15 cellular contexts compared by ENCODE assay signal in genomic region chr6:89989742-89990141, GRCh38.
DNase-seq lines count a peak whose midpoint lies in the region; ATAC-seq and TF ChIP-seq lines count a peak whose summit lies in the region.
"Had no signal": no experiment of that assay in that cellular context is flagged by ENCODE, and none has a peak within 500 bp of the region (broad histone marks: within the 10 kb centered on the region; RNA-seq: fewer than 3 reads in every experiment).

No MANE protein-coding gene starts in this region.

- H3K27me3 Mint-ChIP-seq in stimulated activated naive CD8-positive, alpha-beta T cell treated with anti-CD3 and anti-CD28 coated beads, Interleukin-15, Interleukin-2, amounts not matched to agents 100 ng/mL and 50 ng/mL, for 24 hours = no peaks in the 10 kb centered on the region
- no peaks in the 10 kb centered on the region for H3K27me3 Mint-ChIP-seq in endodermal cell (ENCODE audit: insufficient read depth)

- no peak for DNase-seq in stimulated activated naive CD8-positive, alpha-beta T cell treated with anti-CD3 and anti-CD28 coated beads, Interleukin-15, Interleukin-2, amounts not matched to agents 100 U/mL and 50 U/mL, for 24 hours
- DNase-seq in astrocyte of the spinal cord (ENCODE audit: low read depth, low spot score) = peak; percentile 71
- DNase-seq in lower lobe of right lung = no peak
- no peak for DNase-seq in upper lobe of right lung
- DNase-seq in endodermal cell = no peak
- DNase-seq in OCI-LY7 (ENCODE audit: low spot score) = no peak
- no peak for DNase-seq in stimulated activated naive CD4-positive, alpha-beta T cell treated with Interleukin-2 at 50 U/mL for 16 hours (lab: John Stamatoyannopoulos, UW)
- DNase-seq: BE2C, NCI-H1436, NCI-H774, SIG-M5 had no signal

- no peak overlapping the region for H3K4me3 ChIP-seq in astrocyte of the spinal cord (ENCODE audit: low read depth, low read length)
- H3K4me3 ChIP-seq in lower lobe of right lung = no peak overlapping the region
- no peak overlapping the region for H3K4me3 ChIP-seq in upper lobe of right lung
- H3K4me3 ChIP-seq in endodermal cell (ENCODE audit: low read length) = no peak overlapping the region
- H3K4me3 ChIP-seq in OCI-LY7 (ENCODE audit: low read depth, low read length, poor library complexity, severe bottlenecking) = no peak overlapping the region
- H3K4me3 ChIP-seq: neural progenitor cell had no signal

- WGBS in endodermal cell (ENCODE audit: insufficient coverage in 1 of 2, insufficient read length in 1 of 2), 2 experiments = 81 to 91% methylated on average over 4 of the region's 4 CpGs

- peak overlapping the region; percentile 82 for H3K27ac Mint-ChIP-seq in stimulated activated naive CD8-positive, alpha-beta T cell treated with anti-CD3 and anti-CD28 coated beads, Interleukin-15, Interleukin-2, amounts not matched to agents 100 ng/mL and 50 ng/mL, for 24 hours
- H3K27ac Mint-ChIP-seq in endodermal cell = no peak overlapping the region
- H3K27ac Mint-ChIP-seq: neural progenitor cell had no signal

- H3K4me2 ChIP-seq in OCI-LY7 (ENCODE audit: low read length) = no peak overlapping the region
- H3K4me2 ChIP-seq: neural progenitor cell had no signal

- H3K36me3 ChIP-seq in lower lobe of right lung (no peaks in the 10 kb centered on the region), upper lobe of right lung (no peaks in the 10 kb centered on the region), endodermal cell (ENCODE audit: control insufficient read depth, insufficient read depth, low read length) (no peaks in the 10 kb centered on the region), OCI-LY7 (ENCODE audit: insufficient read depth, low read length) (peaks cover 63% of the 10 kb centered on the region)
- H3K36me3 ChIP-seq: BE2C, neural progenitor cell had no signal

- CTCF ChIA-PET in OCI-LY7 (lab: Charles Lee; ENCODE audit: unreplicated experiment) = no interaction called here

- no peaks in the 10 kb centered on the region for H3K9me2 ChIP-seq in OCI-LY7 (ENCODE audit: insufficient read depth, low read length)

- ATAC-seq in stimulated activated naive CD8-positive, alpha-beta T cell treated with anti-CD3 and anti-CD28 coated beads, Interleukin-15, Interleukin-2, amounts not matched to agents 100 U/mL and 50 U/mL, for 24 hours = no peak
- ATAC-seq in lower lobe of right lung (peak; percentile 42 to 48), upper lobe of right lung (peak; percentile 59)
- ATAC-seq: HepG2 had no signal

- H3K9ac ChIP-seq in endodermal cell (ENCODE audit: extremely low read depth, low read length, poor library complexity, severe bottlenecking) = no peak overlapping the region
- H3K9ac ChIP-seq: neural progenitor cell had no signal

- POLR2A ChIA-PET in OCI-LY7 (lab: Charles Lee) = interaction anchor here (0.6 kb wide), 1 partner anchor 11 kb away, joined by 6 read pairs; no protein-coding TSS in a partner anchor

- H3K9me3 ChIP-seq in lower lobe of right lung (no peaks in the 10 kb centered on the region), upper lobe of right lung (no peaks in the 10 kb centered on the region), endodermal cell (ENCODE audit: control insufficient read depth, low read length) (no peaks in the 10 kb centered on the region), OCI-LY7 (ENCODE audit: low read length) (no peaks in the 10 kb centered on the region)
- H3K9me3 ChIP-seq: BE2C had no signal

- H3K27me3 ChIP-seq in lower lobe of right lung (ENCODE audit: low read depth) = no peaks in the 10 kb centered on the region
- H3K27me3 ChIP-seq in upper lobe of right lung = no peaks in the 10 kb centered on the region
- no peaks in the 10 kb centered on the region for H3K27me3 ChIP-seq in endodermal cell (ENCODE audit: control insufficient read depth, insufficient read depth, low read length, poor library complexity, severe bottlenecking)
- H3K27me3 ChIP-seq: BE2C, neural progenitor cell had no signal

- H3K4me1 ChIP-seq in lower lobe of right lung (peaks cover 3% of the 10 kb centered on the region), upper lobe of right lung (no peaks in the 10 kb centered on the region), endodermal cell (ENCODE audit: control insufficient read depth, insufficient read depth, low read length) (peaks cover 12% of the 10 kb centered on the region), OCI-LY7 (ENCODE audit: insufficient read depth, low read length, poor library complexity, severe bottlenecking) (no peaks in the 10 kb centered on the region)

- H3K79me2 ChIP-seq in OCI-LY7 (ENCODE audit: insufficient read depth, low read depth, low read length) = no peaks in the 10 kb centered on the region

- peaks cover 90% of the 10 kb centered on the region for H3K36me3 Mint-ChIP-seq in stimulated activated naive CD8-positive, alpha-beta T cell treated with anti-CD3 and anti-CD28 coated beads, Interleukin-15, Interleukin-2, amounts not matched to agents 100 ng/mL and 50 ng/mL, for 24 hours (ENCODE audit: low read depth)
- no peaks in the 10 kb centered on the region for H3K36me3 Mint-ChIP-seq in endodermal cell (ENCODE audit: low read depth)

- peaks cover 98% of the 10 kb centered on the region for H3K4me1 Mint-ChIP-seq in stimulated activated naive CD8-positive, alpha-beta T cell treated with anti-CD3 and anti-CD28 coated beads, Interleukin-15, Interleukin-2, amounts not matched to agents 100 ng/mL and 50 ng/mL, for 24 hours (ENCODE audit: low read depth)
- peaks cover 14% of the 10 kb centered on the region for H3K4me1 Mint-ChIP-seq in endodermal cell

- TF ChIP-seq CTCF in astrocyte of the spinal cord (IDR thresholded peaks at IDR 0.05; ENCODE audit: low read depth, low read length) = no peak
- no peak for TF ChIP-seq CTCF in lower lobe of right lung (IDR thresholded peaks at IDR 0.05)
- TF ChIP-seq CTCF in upper lobe of right lung (IDR thresholded peaks at IDR 0.05) = no peak
- no peak for TF ChIP-seq CTCF in endodermal cell (conservative IDR thresholded peaks at IDR 0.05)
- no peak for TF ChIP-seq CTCF in OCI-LY7 (conservative IDR thresholded peaks at IDR 0.05; ENCODE audit: low read length)

- no peak overlapping the region for H3K27ac ChIP-seq in lower lobe of right lung
- no peak overlapping the region for H3K27ac ChIP-seq in upper lobe of right lung
- no peak overlapping the region for H3K27ac ChIP-seq in endodermal cell (ENCODE audit: low read depth, low read length)
- H3K27ac ChIP-seq in OCI-LY7 (ENCODE audit: low read depth, low read length, poor library complexity, severe bottlenecking) = no peak overlapping the region
- H3K27ac ChIP-seq: neural progenitor cell, VCaP had no signal

- in situ Hi-C loops in astrocyte of the spinal cord (cut with HindIII; ENCODE audit: low sequenced_read_pairs) = no loop called here

- intact Hi-C loops in lower lobe of right lung (cut with DNase I) = no loop called here
- intact Hi-C loops in upper lobe of right lung (cut with DNase I) = no loop called here
- intact Hi-C loops in OCI-LY7 (cut with micrococcal nuclease; ENCODE audit: unreplicated experiment) = no loop called here

- no peaks in the 10 kb centered on the region for H3K9me3 Mint-ChIP-seq in stimulated activated naive CD8-positive, alpha-beta T cell treated with anti-CD3 and anti-CD28 coated beads, Interleukin-15, Interleukin-2, amounts not matched to agents 100 ng/mL and 50 ng/mL, for 24 hours
- H3K9me3 Mint-ChIP-seq in endodermal cell = no peaks in the 10 kb centered on the region

- H2AFZ ChIP-seq in OCI-LY7 (ENCODE audit: low read length) = no peak overlapping the region
- H2AFZ ChIP-seq: neural progenitor cell had no signal

- BruUV-seq in OCI-LY7 (replicated peaks; lab: Mats Ljungman, UMichigan) = no TSS peak

- peak overlapping the region; percentile 7 for H3K4me3 Mint-ChIP-seq in stimulated activated naive CD8-positive, alpha-beta T cell treated with anti-CD3 and anti-CD28 coated beads, Interleukin-15, Interleukin-2, amounts not matched to agents 100 ng/mL and 50 ng/mL, for 24 hours
- no peak overlapping the region for H3K4me3 Mint-ChIP-seq in endodermal cell
- H3K4me3 Mint-ChIP-seq: neural progenitor cell had no signal

- 0 out of 2 replicates have a peak, but pooled peaks cover 4% of the 10 kb centered on the region for H4K20me1 ChIP-seq in OCI-LY7 (ENCODE audit: insufficient read depth, low read length)
